ENCODE assay signal across 1 cellular context in the genomic region with DNA sequence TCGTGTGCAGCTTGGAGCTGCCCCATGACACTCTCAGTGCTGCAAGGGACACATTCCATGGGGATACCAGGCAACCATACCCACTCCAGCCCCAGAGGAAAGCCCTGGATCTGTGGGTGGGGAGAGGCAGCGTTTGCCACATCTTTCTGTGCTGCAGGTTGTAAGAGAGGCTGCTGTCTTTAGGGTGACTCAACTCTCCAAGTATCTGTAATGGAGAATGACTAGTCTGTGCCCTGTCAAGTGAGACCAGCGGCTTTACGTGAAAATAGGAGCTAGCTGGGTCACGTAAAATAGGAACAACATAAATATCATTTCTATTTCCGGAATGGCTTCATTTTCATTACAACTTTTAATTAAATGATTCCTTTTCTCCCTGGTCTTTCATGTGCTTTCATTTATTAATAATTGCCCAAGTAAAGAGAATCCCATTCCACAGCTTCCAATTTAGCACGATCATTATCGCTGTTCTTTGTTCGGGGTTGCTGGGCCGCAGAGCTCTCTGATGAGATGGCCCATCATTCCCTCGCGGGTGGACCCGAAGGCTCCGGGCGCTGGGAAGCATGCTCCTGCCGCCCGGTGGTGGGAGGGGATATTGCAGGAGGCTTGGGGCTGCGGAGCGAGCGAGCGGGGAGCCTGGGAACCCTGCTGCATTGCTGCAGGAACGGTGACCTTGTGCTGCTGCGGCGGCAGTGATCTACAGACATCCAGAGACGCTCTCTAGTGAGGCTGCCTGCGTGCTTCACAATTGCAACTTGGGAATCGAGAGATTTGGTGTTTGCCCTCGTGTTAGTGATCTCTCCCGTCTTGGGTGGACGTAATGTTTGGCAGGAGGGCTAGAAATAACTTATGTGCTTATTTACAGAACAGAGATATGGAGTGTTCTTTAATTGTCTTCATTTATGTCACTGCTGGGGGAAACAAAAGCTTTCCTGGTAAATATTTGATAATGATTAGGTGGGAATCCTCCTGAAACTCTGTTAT.
TF ChIP-seq lines count a peak whose summit lies in the region.

No MANE protein-coding gene starts in this region.

TF ChIP-seq in HepG2, 621 proteins besides CTCF, POLR2A, EP300 and RAD21 (continued from another document):
- TF ChIP-seq ZFP91 (CRISPR knock-in tag; IDR thresholded peaks at IDR 0.05; ENCODE audit: borderline replicate concordance) (peak; percentile 31; the same call in 1 of the 2 replicates), ZMYM4 (CRISPR knock-in tag; IDR thresholded peaks at IDR 0.05) (peak; percentile 71), ZFYVE20 (CRISPR knock-in tag; IDR thresholded peaks at IDR 0.05; ENCODE audit: borderline replicate concordance, low read depth) (no peak), ZNF580 (CRISPR knock-in tag; IDR thresholded peaks at IDR 0.05; ENCODE audit: borderline replicate concordance, low read depth) (peak; percentile 41; the same call in 1 of the 2 replicates), PHF5A (CRISPR knock-in tag; IDR thresholded peaks at IDR 0.05; ENCODE audit: low read depth, unreplicated experiment) (no peak), MYNN (CRISPR knock-in tag; IDR thresholded peaks at IDR 0.05; ENCODE audit: low read depth) (no peak), KDM2A (CRISPR knock-in tag; IDR thresholded peaks at IDR 0.05; ENCODE audit: borderline replicate concordance, low read depth) (peak; percentile 77), ZNF563 (CRISPR knock-in tag; IDR thresholded peaks at IDR 0.05) (no peak), CBX5 (CRISPR knock-in tag; IDR thresholded peaks at IDR 0.05; ENCODE audit: borderline replicate concordance) (peak; percentile 58; the same call in 1 of the 2 replicates), ZNF614 (CRISPR knock-in tag; IDR thresholded peaks at IDR 0.05; ENCODE audit: borderline replicate concordance) (0 out of 2 replicates have a peak, but pooled peaks have one; percentile 60), ZNF281 (CRISPR knock-in tag; IDR thresholded peaks at IDR 0.05; ENCODE audit: borderline replicate concordance) (no peak), CCDC6 (CRISPR knock-in tag; IDR thresholded peaks at IDR 0.05) (peak; percentile 57; the same call in 1 of the 2 replicates), ZNF124 (CRISPR knock-in tag; IDR thresholded peaks at IDR 0.05) (0 out of 2 replicates have a peak, but pooled peaks have one; percentile 48), FOSL2 (CRISPR knock-in tag; IDR thresholded peaks at IDR 0.05) (0 out of 2 replicates have a peak, but pooled peaks have one; percentile 16), SMC3 (IDR thresholded peaks at IDR 0.05; ENCODE audit: low read length) (peak; percentile 48; the same call in 1 of the 2 replicates), MXD4 (CRISPR knock-in tag; IDR thresholded peaks at IDR 0.05) (no peak), TCF7 (IDR thresholded peaks at IDR 0.05; ENCODE audit: low read depth) (no peak), NR2F6 (IDR thresholded peaks at IDR 0.05) (no peak), NR2F6 (CRISPR knock-in tag; IDR thresholded peaks at IDR 0.05) (peak; percentile 12; the same call in 1 of the 2 replicates), TEAD3 (CRISPR knock-in tag; optimal IDR thresholded peaks at IDR 0.05; ENCODE audit: borderline replicate concordance) (peak; percentile 48), ZNF687 (CRISPR knock-in tag; IDR thresholded peaks at IDR 0.05) (peak; percentile 61), ZNF589 (CRISPR knock-in tag; conservative IDR thresholded peaks at IDR 0.05) (no peak), ESRRA (CRISPR knock-in tag; IDR thresholded peaks at IDR 0.05; ENCODE audit: low read depth) (0 out of 2 replicates have a peak, but pooled peaks have one; percentile 46)
- TF ChIP-seq, protein P1, sequence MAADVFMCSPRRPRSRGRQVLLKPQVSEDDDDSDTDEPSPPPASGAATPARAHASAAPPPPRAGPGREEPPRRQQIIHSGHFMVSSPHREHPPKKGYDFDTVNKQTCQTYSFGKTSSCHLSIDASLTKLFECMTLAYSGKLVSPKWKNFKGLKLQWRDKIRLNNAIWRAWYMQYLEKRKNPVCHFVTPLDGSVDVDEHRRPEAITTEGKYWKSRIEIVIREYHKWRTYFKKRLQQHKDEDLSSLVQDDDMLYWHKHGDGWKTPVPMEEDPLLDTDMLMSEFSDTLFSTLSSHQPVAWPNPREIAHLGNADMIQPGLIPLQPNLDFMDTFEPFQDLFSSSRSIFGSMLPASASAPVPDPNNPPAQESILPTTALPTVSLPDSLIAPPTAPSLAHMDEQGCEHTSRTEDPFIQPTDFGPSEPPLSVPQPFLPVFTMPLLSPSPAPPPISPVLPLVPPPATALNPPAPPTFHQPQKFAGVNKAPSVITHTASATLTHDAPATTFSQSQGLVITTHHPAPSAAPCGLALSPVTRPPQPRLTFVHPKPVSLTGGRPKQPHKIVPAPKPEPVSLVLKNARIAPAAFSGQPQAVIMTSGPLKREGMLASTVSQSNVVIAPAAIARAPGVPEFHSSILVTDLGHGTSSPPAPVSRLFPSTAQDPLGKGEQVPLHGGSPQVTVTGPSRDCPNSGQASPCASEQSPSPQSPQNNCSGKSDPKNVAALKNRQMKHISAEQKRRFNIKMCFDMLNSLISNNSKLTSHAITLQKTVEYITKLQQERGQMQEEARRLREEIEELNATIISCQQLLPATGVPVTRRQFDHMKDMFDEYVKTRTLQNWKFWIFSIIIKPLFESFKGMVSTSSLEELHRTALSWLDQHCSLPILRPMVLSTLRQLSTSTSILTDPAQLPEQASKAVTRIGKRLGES (CRISPR knock-in tag; IDR thresholded peaks at IDR 0.05; ENCODE audit: borderline replicate concordance) = no peak
- TF ChIP-seq, protein P2, sequence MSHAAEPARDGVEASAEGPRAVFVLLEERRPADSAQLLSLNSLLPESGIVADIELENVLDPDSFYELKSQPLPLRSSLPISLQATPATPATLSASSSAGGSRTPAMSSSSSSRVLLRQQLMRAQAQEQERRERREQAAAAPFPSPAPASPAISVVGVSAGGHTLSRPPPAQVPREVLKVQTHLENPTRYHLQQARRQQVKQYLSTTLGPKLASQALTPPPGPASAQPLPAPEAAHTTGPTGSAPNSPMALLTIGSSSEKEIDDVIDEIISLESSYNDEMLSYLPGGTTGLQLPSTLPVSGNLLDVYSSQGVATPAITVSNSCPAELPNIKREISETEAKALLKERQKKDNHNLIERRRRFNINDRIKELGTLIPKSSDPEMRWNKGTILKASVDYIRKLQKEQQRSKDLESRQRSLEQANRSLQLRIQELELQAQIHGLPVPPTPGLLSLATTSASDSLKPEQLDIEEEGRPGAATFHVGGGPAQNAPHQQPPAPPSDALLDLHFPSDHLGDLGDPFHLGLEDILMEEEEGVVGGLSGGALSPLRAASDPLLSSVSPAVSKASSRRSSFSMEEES (CRISPR knock-in tag; IDR thresholded peaks at IDR 0.05) = 0 out of 2 replicates have a peak, but pooled peaks have one; percentile 28
- TF ChIP-seq, protein P3, sequence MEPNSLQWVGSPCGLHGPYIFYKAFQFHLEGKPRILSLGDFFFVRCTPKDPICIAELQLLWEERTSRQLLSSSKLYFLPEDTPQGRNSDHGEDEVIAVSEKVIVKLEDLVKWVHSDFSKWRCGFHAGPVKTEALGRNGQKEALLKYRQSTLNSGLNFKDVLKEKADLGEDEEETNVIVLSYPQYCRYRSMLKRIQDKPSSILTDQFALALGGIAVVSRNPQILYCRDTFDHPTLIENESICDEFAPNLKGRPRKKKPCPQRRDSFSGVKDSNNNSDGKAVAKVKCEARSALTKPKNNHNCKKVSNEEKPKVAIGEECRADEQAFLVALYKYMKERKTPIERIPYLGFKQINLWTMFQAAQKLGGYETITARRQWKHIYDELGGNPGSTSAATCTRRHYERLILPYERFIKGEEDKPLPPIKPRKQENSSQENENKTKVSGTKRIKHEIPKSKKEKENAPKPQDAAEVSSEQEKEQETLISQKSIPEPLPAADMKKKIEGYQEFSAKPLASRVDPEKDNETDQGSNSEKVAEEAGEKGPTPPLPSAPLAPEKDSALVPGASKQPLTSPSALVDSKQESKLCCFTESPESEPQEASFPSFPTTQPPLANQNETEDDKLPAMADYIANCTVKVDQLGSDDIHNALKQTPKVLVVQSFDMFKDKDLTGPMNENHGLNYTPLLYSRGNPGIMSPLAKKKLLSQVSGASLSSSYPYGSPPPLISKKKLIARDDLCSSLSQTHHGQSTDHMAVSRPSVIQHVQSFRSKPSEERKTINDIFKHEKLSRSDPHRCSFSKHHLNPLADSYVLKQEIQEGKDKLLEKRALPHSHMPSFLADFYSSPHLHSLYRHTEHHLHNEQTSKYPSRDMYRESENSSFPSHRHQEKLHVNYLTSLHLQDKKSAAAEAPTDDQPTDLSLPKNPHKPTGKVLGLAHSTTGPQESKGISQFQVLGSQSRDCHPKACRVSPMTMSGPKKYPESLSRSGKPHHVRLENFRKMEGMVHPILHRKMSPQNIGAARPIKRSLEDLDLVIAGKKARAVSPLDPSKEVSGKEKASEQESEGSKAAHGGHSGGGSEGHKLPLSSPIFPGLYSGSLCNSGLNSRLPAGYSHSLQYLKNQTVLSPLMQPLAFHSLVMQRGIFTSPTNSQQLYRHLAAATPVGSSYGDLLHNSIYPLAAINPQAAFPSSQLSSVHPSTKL (CRISPR knock-in tag; IDR thresholded peaks at IDR 0.05) = peak; percentile 55
- TF ChIP-seq, protein P4, sequence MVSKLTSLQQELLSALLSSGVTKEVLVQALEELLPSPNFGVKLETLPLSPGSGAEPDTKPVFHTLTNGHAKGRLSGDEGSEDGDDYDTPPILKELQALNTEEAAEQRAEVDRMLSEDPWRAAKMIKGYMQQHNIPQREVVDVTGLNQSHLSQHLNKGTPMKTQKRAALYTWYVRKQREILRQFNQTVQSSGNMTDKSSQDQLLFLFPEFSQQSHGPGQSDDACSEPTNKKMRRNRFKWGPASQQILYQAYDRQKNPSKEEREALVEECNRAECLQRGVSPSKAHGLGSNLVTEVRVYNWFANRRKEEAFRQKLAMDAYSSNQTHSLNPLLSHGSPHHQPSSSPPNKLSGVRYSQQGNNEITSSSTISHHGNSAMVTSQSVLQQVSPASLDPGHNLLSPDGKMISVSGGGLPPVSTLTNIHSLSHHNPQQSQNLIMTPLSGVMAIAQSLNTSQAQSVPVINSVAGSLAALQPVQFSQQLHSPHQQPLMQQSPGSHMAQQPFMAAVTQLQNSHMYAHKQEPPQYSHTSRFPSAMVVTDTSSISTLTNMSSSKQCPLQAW (CRISPR knock-in tag; IDR thresholded peaks at IDR 0.05) = peak; percentile 20; the same call in 1 of the 2 replicates
